8 cellular contexts compared by ENCODE assay signal in genomic region chr19:3572855-3573161, GRCh38. TPM values are rescaled to one million over a fixed set of nuclear protein-coding genes. Genes with fewer than 3 reads are reported as not detected.
DNase-seq lines count a peak whose midpoint lies in the region; ATAC-seq and TF ChIP-seq lines count a peak whose summit lies in the region.

Gene HMG20B, plus strand, starts transcription at chr19:3572944. Its CDS starts 366 bp downstream, at chr19:3573310.

- peaks cover 2% of the 10 kb centered on the region for H3K9me3 ChIP-seq in trophoblast cell (ENCODE audit: insufficient read depth, low read depth, low read length)

- H3K4me1 Mint-ChIP-seq in T-cell: peaks cover 14 to 21% (median 18%) of the 10 kb centered on the region in 3 donors

- H3K27me3 ChIP-seq in foreskin keratinocyte (no peaks in the 10 kb centered on the region), trophoblast cell (ENCODE audit: insufficient read depth, low read length) (no peaks in the 10 kb centered on the region)

- peak within 1 kb of the TSS; percentile 68 to 79 (median 77) for H3K4me3 Mint-ChIP-seq in T-cell

- peak within 1 kb of the TSS; percentile 82 for H4K12ac ChIP-seq in trophoblast cell (ENCODE audit: low read depth, low read length)

- peak within 1 kb of the TSS; percentile 81 for H4K8ac ChIP-seq in trophoblast cell (ENCODE audit: low read depth, low read length)

- peak within 1 kb of the TSS; percentile 86 for H2BK120ac ChIP-seq in trophoblast cell (ENCODE audit: insufficient read depth, low read length, poor library complexity)

- CTCF ChIA-PET in T-cell (lab: Charles Lee): interaction anchor here in 1 of 2 donors (0.8 kb wide), 1 partner anchor 902 kb away, joined by 5 read pairs; no protein-coding TSS in a partner anchor

- H3K14ac ChIP-seq in trophoblast cell (ENCODE audit: low read length): peak within 1 kb of the TSS; percentile 86

- peak within 1 kb of the TSS; percentile 81 for H4K91ac ChIP-seq in trophoblast cell (ENCODE audit: low read depth, low read length)

- H2BK12ac ChIP-seq in trophoblast cell (ENCODE audit: low read length): peak within 1 kb of the TSS; percentile 69

- H3K4me2 ChIP-seq in trophoblast cell (ENCODE audit: low read length): peak within 1 kb of the TSS; percentile 98

- H3K27me3 Mint-ChIP-seq in T-cell: no peaks in the 10 kb centered on the region

- H3K4me1 ChIP-seq in foreskin keratinocyte (no peaks in the 10 kb centered on the region), trophoblast cell (ENCODE audit: control insufficient read depth in 1 of 2, insufficient read depth in 2 of 2, low read length in 2 of 2) (peaks cover 17 to 20% of the 10 kb centered on the region in 2 experiments)

- peak; percentile 6 for ATAC-seq in GM18511 (IDR thresholded peaks at IDR 0.05; ENCODE audit: unreplicated experiment)
- ATAC-seq in T-cell (replicated peaks in 1 of 4): peak in 1 of 4 experiments; percentile 7
- no peak for ATAC-seq in foreskin keratinocyte
- ATAC-seq in GM21515 (IDR thresholded peaks at IDR 0.05; ENCODE audit: unreplicated experiment): no peak
- ATAC-seq in HG03354 (IDR thresholded peaks at IDR 0.05; ENCODE audit: poor library complexity, severe bottlenecking, unreplicated experiment): no peak

- H2AK5ac ChIP-seq in trophoblast cell (ENCODE audit: low read length): peak within 1 kb of the TSS; percentile 60

- H3K23ac ChIP-seq in trophoblast cell (ENCODE audit: low read length): no peak within 1 kb of the TSS

- H3K27ac ChIP-seq in foreskin keratinocyte (peak within 1 kb of the TSS; percentile 64), trophoblast cell (ENCODE audit: low read depth, low read length) (peak within 1 kb of the TSS; percentile 31)

- peak within 1 kb of the TSS; percentile 82 for H2BK5ac ChIP-seq in trophoblast cell (ENCODE audit: low read depth, low read length, poor library complexity)

- peak within 1 kb of the TSS; percentile 85 for H3K9ac ChIP-seq in trophoblast cell (ENCODE audit: low read length)

- peaks cover 20 to 23% of the 10 kb centered on the region in 2 experiments for H3K36me3 ChIP-seq in trophoblast cell (ENCODE audit: control insufficient read depth in 1 of 2, insufficient read depth in 2 of 2, low read length in 2 of 2)

- no peak for TF ChIP-seq CTCF in foreskin keratinocyte (conservative IDR thresholded peaks at IDR 0.05)

- peak within 1 kb of the TSS; percentile 11 to 25 for H3K27ac Mint-ChIP-seq in T-cell

- peak within 1 kb of the TSS; percentile 45 for H2AFZ ChIP-seq in trophoblast cell (ENCODE audit: insufficient read depth, low read length, poor library complexity)

- DNase-seq in T-cell: no peak
- no peak for DNase-seq in foreskin keratinocyte
- DNase-seq in trophoblast cell: no peak
- DNase-seq in effector CD8-positive, alpha-beta T cell (lab: John Stamatoyannopoulos, UW): no peak
- DNase-seq in HK-2 (ENCODE audit: unreplicated experiment): no peak

- H3K4ac ChIP-seq in trophoblast cell (ENCODE audit: low read depth, low read length): peak within 1 kb of the TSS; percentile 80

- H3K9me3 Mint-ChIP-seq in T-cell: no peaks in the 10 kb centered on the region

- H3K18ac ChIP-seq in trophoblast cell (ENCODE audit: low read length): peak within 1 kb of the TSS; percentile 98

- H3K79me2 ChIP-seq in trophoblast cell (ENCODE audit: control insufficient read depth, insufficient read depth, low read length, poor library complexity): peaks cover 8% of the 10 kb centered on the region

- H3K36me3 Mint-ChIP-seq in T-cell: peaks cover 11% of the 10 kb centered on the region

- POLR2A ChIA-PET in T-cell (lab: Charles Lee): no interaction called here

- peak within 1 kb of the TSS; percentile 80 for H3K4me3 ChIP-seq in trophoblast cell (ENCODE audit: low read depth, low read length)

- no CpG with 5 or more reads among the region's 30 CpGs for WGBS in trophoblast cell (ENCODE audit: extremely low coverage, insufficient coverage, insufficient read length)

- H3K79me1 ChIP-seq in trophoblast cell (ENCODE audit: low read length): peaks cover 13% of the 10 kb centered on the region

RNA-seq across cellular contexts. Expression of gene HMG20B, which starts in this region (rescaled TPM):
- total RNA-seq in T-cell (10 to 100 TPM; 38.0 to 81.6 (median 74.7) TPM), foreskin keratinocyte (51.9 and 59.9 TPM in 2 replicates)
- 72.2 and 77.7 TPM in 2 replicates for polyA plus RNA-seq in foreskin keratinocyte
- 165 and 170 TPM in 2 replicates for polyA plus RNA-seq in trophoblast cell (2013)
